2 cellular contexts compared by ENCODE assay signal in the genomic region with DNA sequence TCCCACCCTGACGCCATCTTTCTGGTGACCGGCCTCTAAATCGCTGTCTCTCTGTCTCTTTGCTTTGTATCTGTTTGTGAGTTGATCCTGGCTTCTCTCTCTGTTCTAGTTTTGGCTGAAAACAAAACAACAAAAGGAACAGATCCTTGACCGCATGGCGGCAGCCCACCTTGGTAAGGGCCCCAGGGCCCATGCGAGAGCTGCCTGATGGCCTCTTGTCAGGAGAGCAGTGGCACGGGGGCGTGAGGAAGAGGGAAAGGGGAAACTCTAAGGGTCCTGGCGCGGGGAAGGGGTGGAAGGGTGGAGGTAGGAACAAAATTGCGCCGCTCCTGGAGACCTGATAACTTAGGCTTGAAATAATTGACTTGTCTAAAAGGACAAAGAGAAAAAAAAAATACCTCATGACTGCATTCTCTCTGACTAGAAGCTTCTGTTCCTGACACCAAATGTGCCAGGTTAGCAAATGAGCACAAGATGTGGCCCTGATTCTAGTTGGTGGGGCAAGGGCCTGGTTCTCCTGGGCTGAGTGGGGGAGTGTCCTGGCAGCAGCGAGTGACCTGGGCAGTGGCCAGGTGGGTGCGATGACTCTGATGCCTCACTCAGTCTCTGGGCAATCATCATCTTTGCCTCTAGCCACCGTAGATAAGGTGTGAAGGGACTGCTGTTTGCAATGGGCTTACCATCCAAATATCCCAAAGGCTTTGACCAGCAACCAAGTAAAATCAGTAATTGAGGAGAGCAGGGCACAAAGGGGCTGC.
TF ChIP-seq lines count a peak whose summit lies in the region.

No MANE protein-coding gene starts in this region.

TF ChIP-seq in HepG2, 621 proteins besides CTCF, POLR2A, EP300 and RAD21:
- TF ChIP-seq LRRFIP1 (CRISPR knock-in tag; conservative IDR thresholded peaks at IDR 0.05) (no peak), SMARCC2 (IDR thresholded peaks at IDR 0.05) (no peak), ZNF580 (CRISPR knock-in tag; IDR thresholded peaks at IDR 0.05; ENCODE audit: borderline replicate concordance, low read depth) (no peak), HOXA3 (CRISPR knock-in tag; IDR thresholded peaks at IDR 0.05) (no peak)
TF ChIP-seq in HepG2: peak in this region for 0.

TF ChIP-seq in SK-N-SH, 30 proteins besides CTCF, POLR2A, EP300 and RAD21 (continued from another document):
- TF ChIP-seq TAF1 (IDR thresholded peaks at IDR 0.05; ENCODE audit: borderline replicate concordance, low read depth, low read length), result no peak
- TF ChIP-seq ELF1 (IDR thresholded peaks at IDR 0.05), result no peak
- no peak for TF ChIP-seq ZBTB33 (IDR thresholded peaks at IDR 0.05; ENCODE audit: borderline replicate concordance, low read depth)
- no peak for TF ChIP-seq USF2 (IDR thresholded peaks at IDR 0.05; ENCODE audit: borderline replicate concordance, low read depth, low read length)
- TF ChIP-seq FOSL2 (IDR thresholded peaks at IDR 0.05; ENCODE audit: borderline replicate concordance, low read depth), result no peak
- TF ChIP-seq TCF12 (IDR thresholded peaks at IDR 0.05), result no peak
- no peak for TF ChIP-seq PBX3 (IDR thresholded peaks at IDR 0.05)
- no peak for TF ChIP-seq IRF3 (IDR thresholded peaks at IDR 0.05; ENCODE audit: low read depth, low read length)
- no peak for TF ChIP-seq MAX (IDR thresholded peaks at IDR 0.05; ENCODE audit: low read depth)
- no peak for TF ChIP-seq YY1 (IDR thresholded peaks at IDR 0.05; ENCODE audit: low read depth)
- TF ChIP-seq, protein P1, sequence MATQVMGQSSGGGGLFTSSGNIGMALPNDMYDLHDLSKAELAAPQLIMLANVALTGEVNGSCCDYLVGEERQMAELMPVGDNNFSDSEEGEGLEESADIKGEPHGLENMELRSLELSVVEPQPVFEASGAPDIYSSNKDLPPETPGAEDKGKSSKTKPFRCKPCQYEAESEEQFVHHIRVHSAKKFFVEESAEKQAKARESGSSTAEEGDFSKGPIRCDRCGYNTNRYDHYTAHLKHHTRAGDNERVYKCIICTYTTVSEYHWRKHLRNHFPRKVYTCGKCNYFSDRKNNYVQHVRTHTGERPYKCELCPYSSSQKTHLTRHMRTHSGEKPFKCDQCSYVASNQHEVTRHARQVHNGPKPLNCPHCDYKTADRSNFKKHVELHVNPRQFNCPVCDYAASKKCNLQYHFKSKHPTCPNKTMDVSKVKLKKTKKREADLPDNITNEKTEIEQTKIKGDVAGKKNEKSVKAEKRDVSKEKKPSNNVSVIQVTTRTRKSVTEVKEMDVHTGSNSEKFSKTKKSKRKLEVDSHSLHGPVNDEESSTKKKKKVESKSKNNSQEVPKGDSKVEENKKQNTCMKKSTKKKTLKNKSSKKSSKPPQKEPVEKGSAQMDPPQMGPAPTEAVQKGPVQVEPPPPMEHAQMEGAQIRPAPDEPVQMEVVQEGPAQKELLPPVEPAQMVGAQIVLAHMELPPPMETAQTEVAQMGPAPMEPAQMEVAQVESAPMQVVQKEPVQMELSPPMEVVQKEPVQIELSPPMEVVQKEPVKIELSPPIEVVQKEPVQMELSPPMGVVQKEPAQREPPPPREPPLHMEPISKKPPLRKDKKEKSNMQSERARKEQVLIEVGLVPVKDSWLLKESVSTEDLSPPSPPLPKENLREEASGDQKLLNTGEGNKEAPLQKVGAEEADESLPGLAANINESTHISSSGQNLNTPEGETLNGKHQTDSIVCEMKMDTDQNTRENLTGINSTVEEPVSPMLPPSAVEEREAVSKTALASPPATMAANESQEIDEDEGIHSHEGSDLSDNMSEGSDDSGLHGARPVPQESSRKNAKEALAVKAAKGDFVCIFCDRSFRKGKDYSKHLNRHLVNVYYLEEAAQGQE (IDR thresholded peaks at IDR 0.05; ENCODE audit: low read depth, low read length), result no peak
- TF ChIP-seq TEAD4 (IDR thresholded peaks at IDR 0.05; ENCODE audit: borderline replicate concordance, insufficient read depth), result no peak
- no peak for TF ChIP-seq SIN3A (IDR thresholded peaks at IDR 0.05; ENCODE audit: borderline replicate concordance, low read depth, low read length)
- no peak for TF ChIP-seq CHD2 (IDR thresholded peaks at IDR 0.05; ENCODE audit: low read length, partially characterized antibody)
- no peak for TF ChIP-seq SMC3 (IDR thresholded peaks at IDR 0.05; ENCODE audit: low read depth, low read length)
- TF ChIP-seq NFIC (IDR thresholded peaks at IDR 0.05; ENCODE audit: borderline replicate concordance), result no peak
- TF ChIP-seq POLR2AphosphoS5 (IDR thresholded peaks at IDR 0.05; ENCODE audit: low read depth, low read length), result no peak
- no peak for TF ChIP-seq RXRA (IDR thresholded peaks at IDR 0.05; ENCODE audit: borderline replicate concordance, low read depth)
TF ChIP-seq in SK-N-SH: peak in this region for 0.
